32 cellular contexts compared by ENCODE assay signal in genomic region chr7:30963842-30964241, GRCh38. TPM values are rescaled to one million over a fixed set of nuclear protein-coding genes. Genes with fewer than 3 reads are reported as not detected.
"Had no signal": no experiment of that assay in that cellular context is flagged by ENCODE, and none has a peak within 500 bp of the region (broad histone marks: within the 10 kb centered on the region; RNA-seq: fewer than 3 reads in every experiment).

GHRHR (plus strand) TSS chr7:30963953; CDS start chr7:30964069, 116 bp downstream.

- H3K4me3 ChIP-seq: coronary artery, esophagus squamous epithelium, heart right ventricle, lower lobe of right lung, neural progenitor cell, pancreas, right lobe of liver, smooth muscle cell, thoracic aorta, tibial nerve, upper lobe of left lung, uterus had no signal

- H3K27me3 ChIP-seq: neural progenitor cell, pancreas, right lobe of liver, tibial nerve, upper lobe of left lung, uterus had no signal

- H3K9me3 ChIP-seq: esophagus squamous epithelium, heart right ventricle, lower lobe of right lung, pancreas, right lobe of liver, thoracic aorta, tibial nerve, upper lobe of left lung, uterus had no signal

- H3K4me3 Mint-ChIP-seq: immature natural killer cell; nephron; neural progenitor cell; stimulated activated effector memory CD8-positive, alpha-beta T cell treated with anti-CD3 and anti-CD28 coated beads, Interleukin-12 subunit alpha, Interleukin-12 subunit beta, amount 100 ng/mL, for 72 hours had no signal

- H3K9ac ChIP-seq: neural progenitor cell had no signal

- H3K36me3 Mint-ChIP-seq: immature natural killer cell; neural progenitor cell; stimulated activated effector memory CD8-positive, alpha-beta T cell treated with anti-CD3 and anti-CD28 coated beads, Interleukin-12 subunit alpha, Interleukin-12 subunit beta, amount 100 ng/mL, for 72 hours had no signal

- H3K4me1 Mint-ChIP-seq: immature natural killer cell; nephron; neural progenitor cell; stimulated activated effector memory CD8-positive, alpha-beta T cell treated with anti-CD3 and anti-CD28 coated beads, Interleukin-12 subunit alpha, Interleukin-12 subunit beta, amount 100 ng/mL, for 72 hours had no signal

- H3K4me1 ChIP-seq: esophagus squamous epithelium, heart right ventricle, lower lobe of right lung, neural progenitor cell, pancreas, right lobe of liver, tibial nerve, uterus had no signal

- ATAC-seq: heart right ventricle, left ventricle myocardium superior, pancreas had no signal

- H3K36me3 ChIP-seq: esophagus squamous epithelium, heart right ventricle, lower lobe of right lung, neural progenitor cell, pancreas, right lobe of liver, thoracic aorta, tibial nerve, upper lobe of left lung, uterus had no signal

- H3K27ac Mint-ChIP-seq: immature natural killer cell; nephron; neural progenitor cell; stimulated activated effector memory CD8-positive, alpha-beta T cell treated with anti-CD3 and anti-CD28 coated beads, Interleukin-12 subunit alpha, Interleukin-12 subunit beta, amount 100 ng/mL, for 72 hours had no signal

- H3K9me3 Mint-ChIP-seq: nephron; neural progenitor cell; stimulated activated effector memory CD8-positive, alpha-beta T cell treated with anti-CD3 and anti-CD28 coated beads, Interleukin-12 subunit alpha, Interleukin-12 subunit beta, amount 100 ng/mL, for 72 hours had no signal

- DNase-seq: dermis blood vessel endothelial cell; effector memory CD4-positive, alpha-beta T cell; erythroblast; esophagus squamous epithelium; foreskin melanocyte; glutamatergic neuron; heart right ventricle; hippocampal formation; immature natural killer cell; islet precursor cell; left ventricle myocardium superior; lower lobe of right lung; naive B cell; nucleus accumbens; pancreas; retina; right lobe of liver; stimulated activated CD4-positive, alpha-beta T cell treated with anti-CD3 and anti-CD28 coated beads, Interleukin-12 subunit alpha, Interleukin-12 subunit beta, amount 100 ng/mL, for 4 hours; stimulated activated CD4-positive, alpha-beta T cell treated with anti-CD3 and anti-CD28 coated beads, Interleukin-1b, Interleukin-23, amount 100 ng/mL, for 48 hours; stimulated activated CD4-positive, alpha-beta T cell treated with anti-CD3 and anti-CD28 coated beads, Interleukin-4, amount 100 ng/mL, for 1 hour; stimulated activated naive CD4-positive, alpha-beta T cell treated with Interleukin-2 at 50 U/mL for 16 hours; uterus had no signal

- H2AFZ ChIP-seq: neural progenitor cell had no signal

- H3K4me2 ChIP-seq: neural progenitor cell, smooth muscle cell had no signal

- H3K27ac ChIP-seq: coronary artery, esophagus squamous epithelium, heart right ventricle, lower lobe of right lung, neural progenitor cell, pancreas, right lobe of liver, thoracic aorta, tibial nerve, upper lobe of left lung, uterus had no signal

RNA-seq across cellular contexts. Expression of gene GHRHR, which starts in this region (rescaled TPM):
- total RNA-seq: dermis blood vessel endothelial cell, esophagus squamous epithelium, heart right ventricle, left ventricle myocardium superior, lower lobe of right lung, mononuclear cell, pulmonary artery endothelial cell, smooth muscle cell, thoracic aorta, tibial nerve, uterus had no signal
- polyA plus RNA-seq: heart right ventricle, immature natural killer cell, smooth muscle cell had no signal
